13 cellular contexts compared by ENCODE assay signal in the genomic region with DNA sequence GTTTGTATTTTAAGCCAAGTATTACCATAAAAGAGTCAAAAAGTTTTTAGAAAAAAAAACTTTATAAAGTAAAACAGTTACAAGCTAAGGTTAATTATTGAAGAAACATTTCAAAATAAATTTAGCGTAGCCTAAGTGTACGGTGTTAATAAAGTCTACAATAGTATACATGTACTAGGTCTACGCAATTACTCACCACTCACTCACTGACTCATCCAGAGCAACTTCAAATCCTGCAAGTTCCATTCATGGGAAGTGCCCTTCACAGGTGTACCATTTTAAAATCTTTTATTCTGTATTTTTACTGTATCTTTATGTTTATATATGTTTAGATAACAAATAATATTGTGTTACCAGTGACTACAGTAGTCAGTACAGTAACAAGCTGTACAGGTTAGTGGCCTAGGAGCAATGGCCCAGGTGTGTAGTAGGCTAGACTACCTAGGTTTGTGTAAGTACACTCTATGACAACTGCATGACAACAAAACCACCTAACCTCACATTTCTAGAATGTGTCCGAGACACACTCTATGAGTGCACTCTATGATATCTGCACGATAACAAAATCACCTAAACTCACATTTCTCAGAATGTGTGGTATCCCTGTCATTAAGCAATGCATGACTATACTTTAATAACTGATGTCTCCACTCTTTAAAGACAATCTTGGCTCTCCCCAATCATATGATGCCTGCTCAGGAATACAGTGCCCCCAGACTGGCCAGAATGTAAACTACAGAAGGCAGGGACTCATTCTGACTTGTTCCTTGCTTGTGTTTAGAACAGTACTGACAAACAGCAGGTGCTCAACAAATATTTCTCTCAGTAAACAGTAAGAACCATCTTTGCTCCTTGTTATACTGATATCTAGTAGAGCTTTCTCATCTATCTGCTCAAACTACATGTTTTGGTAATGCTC. TPM values are rescaled to one million over a fixed set of nuclear protein-coding genes. Genes with fewer than 3 reads are reported as not detected.
DNase-seq lines count a peak whose midpoint lies in the region; ATAC-seq and TF ChIP-seq lines count a peak whose summit lies in the region.
"Had no signal": no experiment of that assay in that cellular context is flagged by ENCODE, and none has a peak within 500 bp of the region (broad histone marks: within the 10 kb centered on the region; RNA-seq: fewer than 3 reads in every experiment).

No MANE protein-coding gene starts in this region.

- H3K4me2 ChIP-seq in H9 (ENCODE audit: insufficient read depth, insufficient read length, low read length) = no peak overlapping the region
- no peak overlapping the region for H3K4me2 ChIP-seq in PC-3 (ENCODE audit: low read length)

- H3K4me3 Mint-ChIP-seq in H9 = no peak overlapping the region
- H3K4me3 Mint-ChIP-seq in progenitor cell of endocrine pancreas (ENCODE audit: low read depth) = no peak overlapping the region
- H3K4me3 Mint-ChIP-seq: T-helper 2 cell treated with Interferon-gamma antibody and Interleukin-4, amounts not matched to agents 5 μg/mL and 100 μg/mL, for 36 hours had no signal

- H4K20me1 ChIP-seq in H9 (ENCODE audit: control insufficient read depth, insufficient read depth, insufficient read length) (no peaks in the 10 kb centered on the region), PC-3 (ENCODE audit: low read length) (peaks cover 33% of the 10 kb centered on the region)

- H3K4me1 Mint-ChIP-seq in H9 (peaks cover 28% of the 10 kb centered on the region in 2 experiments), progenitor cell of endocrine pancreas (ENCODE audit: low read depth) (peaks cover 15% of the 10 kb centered on the region)

- no peaks in the 10 kb centered on the region for H3K9me3 ChIP-seq in H9 (ENCODE audit: control insufficient read depth, low read depth, low read length)
- H3K9me3 ChIP-seq in PC-3 (ENCODE audit: low read length) = no peaks in the 10 kb centered on the region

- intact Hi-C loops in PC-3 (cut with micrococcal nuclease) = no loop called here

- H3K14ac ChIP-seq in H9 (ENCODE audit: insufficient read depth, low read length) = no peak overlapping the region

- no TSS peak for BruUV-seq in PC-3 (replicated peaks; lab: Mats Ljungman, UMichigan)

- H3K9ac ChIP-seq in H9 (ENCODE audit: extremely low read depth, insufficient read length, low read length) (no peak overlapping the region), PC-3 (ENCODE audit: low read length) (no peak overlapping the region)

- WGBS in H9 (ENCODE audit: extremely low coverage, insufficient read length, low lambda C conversion rate) = no CpG with 5 or more reads among the region's 5 CpGs

- no peak overlapping the region for H3T11ph ChIP-seq in H9 (ENCODE audit: low read length)

- no peak overlapping the region for H2BK120ac ChIP-seq in H9 (ENCODE audit: low read depth, low read length, poor library complexity, severe bottlenecking)

- no peak overlapping the region for H2AFZ ChIP-seq in H9 (ENCODE audit: low read length)
- H2AFZ ChIP-seq in PC-3 (ENCODE audit: low read length) = no peak overlapping the region

- H3K56ac ChIP-seq in H9 (ENCODE audit: insufficient read length, low read depth, low read length) = no peak overlapping the region

- no peak overlapping the region for H4K5ac ChIP-seq in H9 (ENCODE audit: insufficient read length, low read depth, low read length)

- H3K27me3 ChIP-seq in H9 (ENCODE audit: insufficient read depth, low read length) = no peaks in the 10 kb centered on the region
- no peaks in the 10 kb centered on the region for H3K27me3 ChIP-seq in PC-3 (ENCODE audit: low read length)

- H3K27ac Mint-ChIP-seq in H9 (peak overlapping the region in 2 of 3 experiments; percentile 38 to 46; a peak in 4 of 7 replicates), progenitor cell of endocrine pancreas (peak overlapping the region; percentile 11)
- H3K27ac Mint-ChIP-seq: T-helper 2 cell treated with Interferon-gamma antibody and Interleukin-4, amounts not matched to agents 5 μg/mL and 100 μg/mL, for 36 hours had no signal

- H4K8ac ChIP-seq in H9 (replicated peaks; ENCODE audit: insufficient read length, low read depth, low read length) = no peak overlapping the region

- H3K4me1 ChIP-seq in H9 (ENCODE audit: insufficient read depth, low read length) = no peaks in the 10 kb centered on the region
- peaks cover 10% of the 10 kb centered on the region for H3K4me1 ChIP-seq in PC-3 (ENCODE audit: insufficient read depth, low read length)

- H2BK15ac ChIP-seq in H9 (ENCODE audit: low read depth, low read length) = no peak overlapping the region

- POLR2A ChIA-PET in PC-3 (lab: Charles Lee; ENCODE audit: unreplicated experiment) = no interaction called here

- no peaks in the 10 kb centered on the region; the same call in 1 of the 2 replicates for H3K36me3 ChIP-seq in PC-3 (ENCODE audit: low read depth, low read length)

- H3K4me3 ChIP-seq in PC-3 (ENCODE audit: low read length) (no peak overlapping the region), epithelial cell of proximal tubule (ENCODE audit: low read depth, low read length) (no peak overlapping the region)
- H3K4me3 ChIP-seq: lung had no signal

- H3K27ac ChIP-seq in H9 (ENCODE audit: insufficient read length, low read depth, low read length) (no peak overlapping the region), PC-3 (ENCODE audit: low read length) (no peak overlapping the region)

- CTCF ChIA-PET in PC-3 (lab: Charles Lee) = no interaction called here

- no peak overlapping the region for H2AK5ac ChIP-seq in H9 (ENCODE audit: insufficient read length, low read length)

- ATAC-seq in PC-3 = peak; percentile 91

- H3K36me3 Mint-ChIP-seq in H9 (ENCODE audit: insufficient read depth in 1 of 3, low read depth in 3 of 3) = peaks cover 0 to 22% (median 17%) of the 10 kb centered on the region in 3 experiments; a peak in 5 of 7 replicates
- peaks cover 6% of the 10 kb centered on the region for H3K36me3 Mint-ChIP-seq in progenitor cell of endocrine pancreas (ENCODE audit: insufficient read depth)

- H3K27me3 Mint-ChIP-seq in H9 (ENCODE audit: low read depth) = no peaks in the 10 kb centered on the region
- no peaks in the 10 kb centered on the region for H3K27me3 Mint-ChIP-seq in progenitor cell of endocrine pancreas

- H3K79me2 ChIP-seq in H9 (ENCODE audit: insufficient read depth, low read length) = peaks cover 23% of the 10 kb centered on the region; the same call in 1 of the 2 replicates
- H3K79me2 ChIP-seq in PC-3 (ENCODE audit: low read length) = peaks cover 87% of the 10 kb centered on the region

- no peak overlapping the region for H2BK5ac ChIP-seq in H9 (ENCODE audit: insufficient read length, low read length)

- H3K9me2 ChIP-seq in PC-3 (replicated peaks; ENCODE audit: low read length) = no peaks in the 10 kb centered on the region

- DNase-seq in H9 (no peak), PC-3 (peak; percentile 61), epithelial cell of proximal tubule (ENCODE audit: low read depth) (peak; percentile 67), progenitor cell of endocrine pancreas (ENCODE audit: low spot score, unreplicated experiment) (no peak), SHP77 treated with DMSO at 0.1 percent for 48 hours (lab: John Stamatoyannopoulos, UW) (no peak), AG08395 (ENCODE audit: low spot score) (no peak)
- DNase-seq in stimulated activated CD8-positive, alpha-beta memory T cell treated with anti-CD3 and anti-CD28 coated beads, Interleukin-4, amount 100 ng/mL, for 48 hours = no peak
- DNase-seq: activated effector memory CD4-positive, alpha-beta T cell treated with Interleukin-2 at 50 U/mL for 16 hours; caudate nucleus; hypothalamus; NCI-H1417 treated with DMSO at 0.1 percent for 48 hours had no signal

- no peak overlapping the region for H2BK12ac ChIP-seq in H9 (ENCODE audit: insufficient read length, low read depth, low read length)

- no peak overlapping the region for H3K4ac ChIP-seq in H9 (ENCODE audit: low read depth, low read length)

- TF ChIP-seq CTCF in H9 (conservative IDR thresholded peaks at IDR 0.05) (no peak), PC-3 (conservative IDR thresholded peaks at IDR 0.05; ENCODE audit: low read depth, low read length) (no peak), epithelial cell of proximal tubule (conservative IDR thresholded peaks at IDR 0.05; ENCODE audit: low read depth, low read length) (no peak), progenitor cell of endocrine pancreas (IDR thresholded peaks at IDR 0.05; ENCODE audit: unreplicated experiment) (no peak)

- peaks cover 4% of the 10 kb centered on the region for H3K79me1 ChIP-seq in H9 (ENCODE audit: insufficient read depth, low read depth, low read length, poor library complexity, severe bottlenecking)

- H3K18ac ChIP-seq in H9 (ENCODE audit: insufficient read length, low read depth, low read length) = no peak overlapping the region

- H2BK20ac ChIP-seq in H9 (ENCODE audit: low read depth, low read length, poor library complexity, severe bottlenecking) = no peak overlapping the region

- H3K9me3 Mint-ChIP-seq in H9 (no peaks in the 10 kb centered on the region), progenitor cell of endocrine pancreas (ENCODE audit: low read depth) (no peaks in the 10 kb centered on the region)
- H3K9me3 Mint-ChIP-seq: T-helper 2 cell treated with Interferon-gamma antibody and Interleukin-4, amounts not matched to agents 5 μg/mL and 100 μg/mL, for 36 hours had no signal

- no peaks in the 10 kb centered on the region for H3K23me2 ChIP-seq in H9 (ENCODE audit: insufficient read length, low read depth, low read length, poor library complexity, severe bottlenecking)

- peaks cover 3% of the 10 kb centered on the region for H3F3A ChIP-seq in PC-3 (ENCODE audit: low read length, unreplicated experiment)

- H4K91ac ChIP-seq in H9 (ENCODE audit: insufficient read length, low read depth, low read length) = no peak overlapping the region

- H3K23ac ChIP-seq in H9 (ENCODE audit: insufficient read length, low read depth, low read length) = no peak overlapping the region

RNA-seq across cellular contexts. Expression of gene KMT5B, which starts 21.2 kb away (rescaled TPM):
- total RNA-seq in H9 (2021) (61.2 and 61.6 TPM in 2 replicates), PC-3 (2014; rRNA removed) (17.5 and 19.0 TPM in 2 replicates), epithelial cell of proximal tubule (16.1 and 17.5 TPM in 2 replicates), progenitor cell of endocrine pancreas (67.5 and 68.7 TPM in 2 replicates)

Comparison
In these comparisons a context has a peak if more than half of its experiments do, and no peak if none do; other contexts are left out.
1. DNase-seq: peak in PC-3 (single experiment) and epithelial cell of proximal tubule (single experiment); none in H9 (single experiment), progenitor cell of endocrine pancreas (single experiment), SHP77 treated with DMSO at 0.1 percent for 48 hours (single experiment), stimulated activated CD8-positive, alpha-beta memory T cell treated with anti-CD3 and anti-CD28 coated beads, Interleukin-4, amount 100 ng/mL, for 48 hours (single experiment) and AG08395 (single experiment).